ENCODE assay signal across 14 cellular contexts in the genomic region with DNA sequence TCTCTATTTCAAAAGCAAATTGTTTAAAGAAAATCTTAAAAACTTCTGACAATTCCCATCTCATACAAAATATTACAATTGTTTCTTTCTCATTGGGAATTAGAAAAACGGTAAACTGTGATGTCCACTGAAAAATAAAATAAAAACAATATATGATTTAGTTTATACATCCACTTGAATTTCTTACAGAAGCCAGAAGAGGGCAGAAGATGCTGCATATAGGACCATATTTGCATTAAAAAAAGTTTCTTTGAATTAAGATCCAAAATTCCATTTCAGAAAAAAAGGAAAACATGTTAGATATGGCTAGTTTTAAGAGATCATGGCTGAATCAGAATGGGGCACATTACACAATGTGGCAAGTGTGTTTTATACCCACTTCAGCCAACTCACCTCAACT. TPM values are rescaled to one million over a fixed set of nuclear protein-coding genes. Genes with fewer than 3 reads are reported as not detected.
DNase-seq lines count a peak whose midpoint lies in the region; ATAC-seq lines count a peak whose summit lies in the region.
"Had no signal": no experiment of that assay in that cellular context is flagged by ENCODE, and none has a peak within 500 bp of the region (broad histone marks: within the 10 kb centered on the region; RNA-seq: fewer than 3 reads in every experiment).

No MANE protein-coding gene starts in this region.

- no peaks in the 10 kb centered on the region for H3K36me3 Mint-ChIP-seq in activated CD4-positive, alpha-beta T cell treated with anti-CD3 and anti-CD28 coated beads, Interleukin-2, amount 10 ng/mL, durations not matched to agents 24 days and 14 days (ENCODE audit: low read depth)
- H3K36me3 Mint-ChIP-seq: activated naive CD8-positive, alpha-beta T cell treated with anti-CD3 and anti-CD28 coated beads, Interleukin-2, amount 10 ng/mL, durations not matched to agents 7 days and 5 days had no signal

- intact Hi-C loops in activated CD4-positive, alpha-beta T cell treated with anti-CD3 and anti-CD28 coated beads, Interleukin-2, amount 10 ng/mL, durations not matched to agents 24 days and 14 days (cut with micrococcal nuclease), result no loop called here

- H3K9me3 ChIP-seq in iPS-20b (ENCODE audit: insufficient read depth, low read depth, low read length), result no peaks in the 10 kb centered on the region

- H3K4me3 Mint-ChIP-seq in activated CD4-positive, alpha-beta T cell treated with anti-CD3 and anti-CD28 coated beads, Interleukin-2, amount 10 ng/mL, durations not matched to agents 24 days and 14 days, result no peak overlapping the region
- H3K4me3 Mint-ChIP-seq: activated CD8-positive, alpha-beta T cell treated with anti-CD3 and anti-CD28 coated beads for 36 hours; activated naive CD8-positive, alpha-beta T cell treated with anti-CD3 and anti-CD28 coated beads, Interleukin-2, amount 10 ng/mL, durations not matched to agents 7 days and 5 days had no signal

- no peak for ATAC-seq in HG02642 (IDR thresholded peaks at IDR 0.05; ENCODE audit: poor library complexity, unreplicated experiment)
- ATAC-seq: activated CD8-positive, alpha-beta T cell treated with anti-CD3 and anti-CD28 coated beads for 36 hours; HCT116 had no signal

- H3K27me3 ChIP-seq in iPS-20b (ENCODE audit: insufficient read depth, low read length), result no peaks in the 10 kb centered on the region

- DNase-seq in AML-193 (lab: John Stamatoyannopoulos, UW) (peak; percentile 37 to 42), H4 (ENCODE audit: low spot score) (peak; percentile 13), SK-MEL-5 (ENCODE audit: low read depth, low spot score) (peak; percentile 14), DMS79 (lab: John Stamatoyannopoulos, UW) (no peak), SK-N-DZ (ENCODE audit: low spot score) (no peak)
- no peak for DNase-seq in activated CD4-positive, alpha-beta T cell treated with anti-CD3 and anti-CD28 coated beads, Interleukin-2, amount 10 ng/mL, durations not matched to agents 24 days and 14 days
- DNase-seq: activated CD8-positive, alpha-beta T cell treated with anti-CD3 and anti-CD28 coated beads for 36 hours; activated naive CD8-positive, alpha-beta T cell treated with anti-CD3 and anti-CD28 coated beads, Interleukin-2, amount 10 ng/mL, durations not matched to agents 7 days and 5 days; occipital lobe; stimulated activated CD4-positive, alpha-beta T cell treated with anti-CD3 and anti-CD28 coated beads, Interleukin-2, amount 100 ng/mL, for 48 hours had no signal

- peak overlapping the region; percentile 24; the same call in 1 of the 2 replicates for H3K9ac ChIP-seq in iPS-20b (ENCODE audit: low read depth, low read length)

- H3K27me3 Mint-ChIP-seq in activated CD4-positive, alpha-beta T cell treated with anti-CD3 and anti-CD28 coated beads, Interleukin-2, amount 10 ng/mL, durations not matched to agents 24 days and 14 days, result no peaks in the 10 kb centered on the region
- H3K27me3 Mint-ChIP-seq: activated CD8-positive, alpha-beta T cell treated with anti-CD3 and anti-CD28 coated beads for 36 hours; activated naive CD8-positive, alpha-beta T cell treated with anti-CD3 and anti-CD28 coated beads, Interleukin-2, amount 10 ng/mL, durations not matched to agents 7 days and 5 days had no signal

- peaks cover 34% of the 10 kb centered on the region; the same call in 1 of the 2 replicates for H3K4me1 ChIP-seq in iPS-20b (ENCODE audit: insufficient read depth, low read length)

- in situ Hi-C loops in SK-MEL-5 (cut with HindIII; ENCODE audit: low pct_unique_long_range_greater_than_20kb, low sequenced_read_pairs), result no loop called here

- H3K4me1 Mint-ChIP-seq in activated CD4-positive, alpha-beta T cell treated with anti-CD3 and anti-CD28 coated beads, Interleukin-2, amount 10 ng/mL, durations not matched to agents 24 days and 14 days, result no peaks in the 10 kb centered on the region
- H3K4me1 Mint-ChIP-seq: activated naive CD8-positive, alpha-beta T cell treated with anti-CD3 and anti-CD28 coated beads, Interleukin-2, amount 10 ng/mL, durations not matched to agents 7 days and 5 days had no signal

- no peaks in the 10 kb centered on the region for H3K36me3 ChIP-seq in iPS-20b (ENCODE audit: insufficient read depth, low read depth, low read length)

- no peak overlapping the region for H3K27ac Mint-ChIP-seq in activated CD4-positive, alpha-beta T cell treated with anti-CD3 and anti-CD28 coated beads, Interleukin-2, amount 10 ng/mL, durations not matched to agents 24 days and 14 days
- H3K27ac Mint-ChIP-seq: activated CD8-positive, alpha-beta T cell treated with anti-CD3 and anti-CD28 coated beads for 36 hours; activated naive CD8-positive, alpha-beta T cell treated with anti-CD3 and anti-CD28 coated beads, Interleukin-2, amount 10 ng/mL, durations not matched to agents 7 days and 5 days had no signal

- no peak overlapping the region for H3K27ac ChIP-seq in iPS-20b (ENCODE audit: low read length)
- H3K27ac ChIP-seq: HL-60 had no signal

- 0 out of 2 replicates have a peak overlapping the region, but pooled peaks have one; percentile 34 for H3K4me3 ChIP-seq in iPS-20b (ENCODE audit: low read length)

- peaks cover 9% of the 10 kb centered on the region for H3K9me3 Mint-ChIP-seq in activated CD4-positive, alpha-beta T cell treated with anti-CD3 and anti-CD28 coated beads, Interleukin-2, amount 10 ng/mL, durations not matched to agents 24 days and 14 days

RNA-seq across cellular contexts. Expression of a gene that starts 39.3 kb away (rescaled TPM):
- 4.8 and 6.2 TPM in 2 replicates for total RNA-seq in H4 (2014; rRNA removed; shearing (Covaris generic))
- not detected in 2 replicates for total RNA-seq in SK-MEL-5 (2014; rRNA removed; shearing (Covaris generic))
- polyA plus RNA-seq in SK-MEL-5 (2015; cell fraction: cytosol; rRNA removed), result not detected in 2 replicates
- 0.12 TPM in 1 of 2 replicates, not detected in the other for polyA plus RNA-seq in SK-MEL-5 (2015; cell fraction: nucleus; rRNA removed)
- total RNA-seq in activated CD4-positive, alpha-beta T cell treated with anti-CD3 and anti-CD28 coated beads, Interleukin-2, amount 10 ng/mL, durations not matched to agents 24 days and 14 days, result not detected in 2 replicates
- 4.3 and 4.8 TPM in 2 replicates for polyA plus RNA-seq in SK-N-DZ (2014; cell fraction: cytosol; rRNA removed)
- 1.3 and 2.0 TPM in 2 replicates for polyA plus RNA-seq in SK-N-DZ (2014; cell fraction: nucleus; rRNA removed)
- total RNA-seq: activated CD8-positive, alpha-beta T cell treated with anti-CD3 and anti-CD28 coated beads for 36 hours; activated naive CD8-positive, alpha-beta T cell treated with anti-CD3 and anti-CD28 coated beads, Interleukin-2, amount 10 ng/mL, durations not matched to agents 7 days and 5 days had no signal

Comparison
In these comparisons a context has a peak if more than half of its experiments do, and no peak if none do; other contexts are left out.
1. DNase-seq: peak in AML-193 (2 of 2), H4 (single experiment) and SK-MEL-5 (single experiment); none in DMS79 (single experiment), activated CD4-positive, alpha-beta T cell treated with anti-CD3 and anti-CD28 coated beads, Interleukin-2, amount 10 ng/mL, durations not matched to agents 24 days and 14 days (single experiment) and SK-N-DZ (single experiment).